In genomic region chr20:19522080-19522801, GRCh38 we compare ENCODE assay signal across 27 cellular contexts.
DNase-seq lines count a peak whose midpoint lies in the region; ATAC-seq and TF ChIP-seq lines count a peak whose summit lies in the region.
"Had no signal": no experiment of that assay in that cellular context is flagged by ENCODE, and none has a peak within 500 bp of the region (broad histone marks: within the 10 kb centered on the region; RNA-seq: fewer than 3 reads in every experiment).

No MANE protein-coding gene starts in this region.

- intact Hi-C loops in prostate gland (cut with DNase I): no loop called here

- H3K27me3 ChIP-seq in prostate gland (replicated peaks; ENCODE audit: insufficient read depth): no peaks in the 10 kb centered on the region
- H3K27me3 ChIP-seq: esophagus squamous epithelium, spleen, testis had no signal

- H3K27ac Mint-ChIP-seq in activated naive CD4-positive, alpha-beta T cell treated with anti-CD3 and anti-CD28 coated beads, Interleukin-2, amount 50 U/mL, for 24 hours: no peak overlapping the region
- H3K27ac Mint-ChIP-seq in activated naive CD8-positive, alpha-beta T cell treated with anti-CD3 and anti-CD28 coated beads for 36 hours: no peak overlapping the region
- peak overlapping the region; percentile 68 for H3K27ac Mint-ChIP-seq in stimulated activated naive B cell treated with anti-CD40 and anti-IgM and Interleukin-4, amounts not matched to agents 10 μg/mL and 1 μg/mL and 100 μg/mL, for 72 hours
- H3K27ac Mint-ChIP-seq: activated CD4-positive, alpha-beta T cell treated with anti-CD3 and anti-CD28 coated beads, Interleukin-2, amount 10 ng/mL, durations not matched to agents 24 days and 14 days; activated T-helper 1 cell treated with anti-CD3 and anti-CD28 coated beads, Interleukin-12 subunit alpha, Interleukin-12 subunit beta, Interleukin-2, Interleukin-4 antibody, amounts not matched to agents 30 ng/mL and 10 ng/mL and 1 ng/mL, durations not matched to agents 14 hours and 24 hours and 36 hours; stimulated activated effector memory CD8-positive, alpha-beta T cell treated with anti-CD3 and anti-CD28 coated beads, Interleukin-12 subunit alpha, Interleukin-12 subunit beta, amount 100 ng/mL, for 72 hours; T-helper 1 cell treated with Interleukin-12 subunit alpha and Interleukin-12 subunit beta and Interleukin-4 antibody, amounts not matched to agents 30 μg/mL and 1 μg/mL, for 36 hours had no signal

- H3K4me1 ChIP-seq in prostate gland (replicated peaks): no peaks in the 10 kb centered on the region
- H3K4me1 ChIP-seq: spleen, testis had no signal

- peak; percentile 69 to 72 for ATAC-seq in stimulated activated naive B cell treated with anti-CD40 and anti-IgM and Interleukin-4, amounts not matched to agents 10 μg/mL and 1 μg/mL and 100 μg/mL, for 72 hours (replicated peaks)
- ATAC-seq: mucosa of descending colon; right cardiac atrium; stimulated activated effector memory CD8-positive, alpha-beta T cell treated with anti-CD3 and anti-CD28 coated beads, Interleukin-12 subunit alpha, Interleukin-12 subunit beta, amount 100 ng/mL, for 72 hours had no signal

- DNase-seq in activated naive CD4-positive, alpha-beta T cell (lab: John Stamatoyannopoulos, UW): no peak
- DNase-seq in Jurkat, Clone E6-1 (ENCODE audit: low read depth, low spot score): peak; percentile 95
- DNase-seq in activated naive CD8-positive, alpha-beta T cell treated with anti-CD3 and anti-CD28 coated beads for 36 hours: peak; percentile 8
- no peak for DNase-seq in stimulated activated naive B cell treated with anti-CD40 and anti-IgM and Interleukin-4, amounts not matched to agents 10 μg/mL and 1 μg/mL and 100 μg/mL, for 72 hours
- DNase-seq in prostate gland (ENCODE audit: low spot score): no peak
- DNase-seq in UCSD-AML1 (lab: John Stamatoyannopoulos, UW; ENCODE audit: unreplicated experiment): no peak
- no peak for DNase-seq in kidney glomerular epithelial cell (lab: John Stamatoyannopoulos, UW)
- DNase-seq: ACHN; activated CD4-positive, alpha-beta T cell treated with anti-CD3 and anti-CD28 coated beads, Interleukin-2, amount 10 ng/mL, durations not matched to agents 24 days and 14 days; central memory CD4-positive, alpha-beta T cell; dermis blood vessel endothelial cell; esophagus squamous epithelium; foreskin melanocyte; mucosa of descending colon; NCI-H1092; NCI-H187 treated with DMSO at 0.1 percent for 48 hours; NCI-H526; right cardiac atrium; spleen; stimulated activated CD4-positive, alpha-beta T cell treated with anti-CD3 and anti-CD28 coated beads, Interleukin-4, amount 100 ng/mL, for 1 hour; testis had no signal

- no peaks in the 10 kb centered on the region for H3K9me3 ChIP-seq in prostate gland
- H3K9me3 ChIP-seq: esophagus squamous epithelium, mucosa of descending colon, spleen, testis had no signal

- H3K27me3 Mint-ChIP-seq in activated naive CD4-positive, alpha-beta T cell treated with anti-CD3 and anti-CD28 coated beads, Interleukin-2, amount 50 U/mL, for 24 hours: no peaks in the 10 kb centered on the region
- H3K27me3 Mint-ChIP-seq in activated naive CD8-positive, alpha-beta T cell treated with anti-CD3 and anti-CD28 coated beads for 36 hours: peaks cover 5% of the 10 kb centered on the region
- H3K27me3 Mint-ChIP-seq in stimulated activated naive B cell treated with anti-CD40 and anti-IgM and Interleukin-4, amounts not matched to agents 10 μg/mL and 1 μg/mL and 100 μg/mL, for 72 hours: peaks cover 8 to 18% of the 10 kb centered on the region in 2 donors
- H3K27me3 Mint-ChIP-seq: activated CD4-positive, alpha-beta T cell treated with anti-CD3 and anti-CD28 coated beads, Interleukin-2, amount 10 ng/mL, durations not matched to agents 24 days and 14 days had no signal

- no peak overlapping the region for H3K4me3 ChIP-seq in Jurkat, Clone E6-1 (ENCODE audit: low read length)
- no peak overlapping the region for H3K4me3 ChIP-seq in prostate gland
- H3K4me3 ChIP-seq: esophagus squamous epithelium, lung, mucosa of descending colon, spleen, testis had no signal

- WGBS in prostate gland: 67% methylated on average over 9 of the region's 9 CpGs

- TF ChIP-seq CTCF in prostate gland (IDR thresholded peaks at IDR 0.05): no peak

- H3K4me1 Mint-ChIP-seq in activated naive CD4-positive, alpha-beta T cell treated with anti-CD3 and anti-CD28 coated beads, Interleukin-2, amount 50 U/mL, for 24 hours: peaks cover 13% of the 10 kb centered on the region
- peaks cover 25% of the 10 kb centered on the region for H3K4me1 Mint-ChIP-seq in activated naive CD8-positive, alpha-beta T cell treated with anti-CD3 and anti-CD28 coated beads for 36 hours
- peaks cover 5 to 8% of the 10 kb centered on the region in 2 donors for H3K4me1 Mint-ChIP-seq in stimulated activated naive B cell treated with anti-CD40 and anti-IgM and Interleukin-4, amounts not matched to agents 10 μg/mL and 1 μg/mL and 100 μg/mL, for 72 hours
- H3K4me1 Mint-ChIP-seq: neural crest cell; stimulated activated effector memory CD8-positive, alpha-beta T cell treated with anti-CD3 and anti-CD28 coated beads, Interleukin-12 subunit alpha, Interleukin-12 subunit beta, amount 100 ng/mL, for 72 hours had no signal

- no peaks in the 10 kb centered on the region for H3K36me3 ChIP-seq in prostate gland
- H3K36me3 ChIP-seq: spleen had no signal

- TF ChIP-seq POLR2A in prostate gland (IDR thresholded peaks at IDR 0.05): no peak

- H3K27ac ChIP-seq in prostate gland: no peak overlapping the region
- H3K27ac ChIP-seq: spleen, testis had no signal

- H3K36me3 Mint-ChIP-seq in activated naive CD4-positive, alpha-beta T cell treated with anti-CD3 and anti-CD28 coated beads, Interleukin-2, amount 50 U/mL, for 24 hours: no peaks in the 10 kb centered on the region
- H3K36me3 Mint-ChIP-seq in activated naive CD8-positive, alpha-beta T cell treated with anti-CD3 and anti-CD28 coated beads for 36 hours: no peaks in the 10 kb centered on the region
- no peaks in the 10 kb centered on the region for H3K36me3 Mint-ChIP-seq in stimulated activated naive B cell treated with anti-CD40 and anti-IgM and Interleukin-4, amounts not matched to agents 10 μg/mL and 1 μg/mL and 100 μg/mL, for 72 hours
- H3K36me3 Mint-ChIP-seq: stimulated activated effector memory CD8-positive, alpha-beta T cell treated with anti-CD3 and anti-CD28 coated beads, Interleukin-12 subunit alpha, Interleukin-12 subunit beta, amount 100 ng/mL, for 72 hours had no signal

- peak overlapping the region; percentile 19 for H3K4me3 Mint-ChIP-seq in activated naive CD4-positive, alpha-beta T cell treated with anti-CD3 and anti-CD28 coated beads, Interleukin-2, amount 50 U/mL, for 24 hours
- H3K4me3 Mint-ChIP-seq in activated naive CD8-positive, alpha-beta T cell treated with anti-CD3 and anti-CD28 coated beads for 36 hours: no peak overlapping the region
- H3K4me3 Mint-ChIP-seq in stimulated activated naive B cell treated with anti-CD40 and anti-IgM and Interleukin-4, amounts not matched to agents 10 μg/mL and 1 μg/mL and 100 μg/mL, for 72 hours: no peak overlapping the region
- H3K4me3 Mint-ChIP-seq: activated CD4-positive, alpha-beta T cell treated with anti-CD3 and anti-CD28 coated beads, Interleukin-2, amount 10 ng/mL, durations not matched to agents 24 days and 14 days; activated T-helper 1 cell treated with anti-CD3 and anti-CD28 coated beads, Interleukin-12 subunit alpha, Interleukin-12 subunit beta, Interleukin-2, Interleukin-4 antibody, amounts not matched to agents 30 ng/mL and 10 ng/mL and 1 ng/mL, durations not matched to agents 14 hours and 24 hours and 36 hours; neural crest cell; stimulated activated effector memory CD8-positive, alpha-beta T cell treated with anti-CD3 and anti-CD28 coated beads, Interleukin-12 subunit alpha, Interleukin-12 subunit beta, amount 100 ng/mL, for 72 hours; T-helper 1 cell treated with Interleukin-12 subunit alpha and Interleukin-12 subunit beta and Interleukin-4 antibody, amounts not matched to agents 30 μg/mL and 1 μg/mL, for 36 hours had no signal

- H3K9me3 Mint-ChIP-seq in activated naive CD4-positive, alpha-beta T cell treated with anti-CD3 and anti-CD28 coated beads, Interleukin-2, amount 50 U/mL, for 24 hours: no peaks in the 10 kb centered on the region
- H3K9me3 Mint-ChIP-seq in activated naive CD8-positive, alpha-beta T cell treated with anti-CD3 and anti-CD28 coated beads for 36 hours: no peaks in the 10 kb centered on the region
- no peaks in the 10 kb centered on the region for H3K9me3 Mint-ChIP-seq in stimulated activated naive B cell treated with anti-CD40 and anti-IgM and Interleukin-4, amounts not matched to agents 10 μg/mL and 1 μg/mL and 100 μg/mL, for 72 hours
- H3K9me3 Mint-ChIP-seq: activated CD4-positive, alpha-beta T cell treated with anti-CD3 and anti-CD28 coated beads, Interleukin-2, amount 10 ng/mL, durations not matched to agents 24 days and 14 days; activated T-helper 1 cell treated with anti-CD3 and anti-CD28 coated beads, Interleukin-12 subunit alpha, Interleukin-12 subunit beta, Interleukin-2, Interleukin-4 antibody, amounts not matched to agents 30 ng/mL and 10 ng/mL and 1 ng/mL, durations not matched to agents 14 hours and 24 hours and 36 hours; stimulated activated effector memory CD8-positive, alpha-beta T cell treated with anti-CD3 and anti-CD28 coated beads, Interleukin-12 subunit alpha, Interleukin-12 subunit beta, amount 100 ng/mL, for 72 hours; T-helper 1 cell treated with Interleukin-12 subunit alpha and Interleukin-12 subunit beta and Interleukin-4 antibody, amounts not matched to agents 30 μg/mL and 1 μg/mL, for 36 hours had no signal

Comparison
In these comparisons a context has a peak if more than half of its experiments do, and no peak if none do; other contexts are left out.
1. DNase-seq: peak in Jurkat, Clone E6-1 (single experiment) and activated naive CD8-positive, alpha-beta T cell treated with anti-CD3 and anti-CD28 coated beads for 36 hours (single experiment); none in activated naive CD4-positive, alpha-beta T cell (0 of 4), stimulated activated naive B cell treated with anti-CD40 and anti-IgM and Interleukin-4, amounts not matched to agents 10 μg/mL and 1 μg/mL and 100 μg/mL, for 72 hours (single experiment), prostate gland (single experiment), UCSD-AML1 (single experiment) and kidney glomerular epithelial cell (single experiment).